35 cellular contexts compared by ENCODE assay signal in the genomic region with DNA sequence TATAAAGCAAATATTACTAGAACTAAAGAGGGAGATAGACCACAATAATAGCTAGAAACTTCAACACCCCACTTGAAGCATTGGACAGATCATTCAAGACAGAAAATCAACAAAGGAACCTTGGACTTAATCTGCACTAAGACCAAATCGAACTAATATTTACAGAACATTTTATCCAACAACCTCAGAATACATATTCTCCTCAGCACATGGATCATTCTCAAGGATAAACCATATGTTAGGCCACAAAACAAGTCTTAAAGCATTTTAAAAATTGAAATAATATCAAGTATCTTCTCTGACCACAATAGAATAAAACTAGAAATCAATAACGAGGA.
"Had no signal": no experiment of that assay in that cellular context is flagged by ENCODE, and none has a peak within 500 bp of the region (broad histone marks: within the 10 kb centered on the region; RNA-seq: fewer than 3 reads in every experiment).

No MANE protein-coding gene starts in this region.

- H3K9ac ChIP-seq: KMS-11 had no signal

- H3K27ac ChIP-seq: KMS-11 had no signal

- H3K4me3 ChIP-seq: MG63 had no signal

- H3K9me3 ChIP-seq: MG63 had no signal

- H3K36me3 ChIP-seq: MG63 had no signal

- H3K4me2 ChIP-seq: KMS-11 had no signal

- DNase-seq: Karpas-422, Kasumi-1, KBM-7, KG1, MG63, MM.1S, MV-4-11, NCI-H1048, NCI-H1092, NCI-H1092 treated with DMSO at 0.1 percent for 48 hours, NCI-H1105, NCI-H1105 treated with DMSO at 0.1 percent for 48 hours, NCI-H1417, NCI-H1417 treated with DMSO at 0.1 percent for 48 hours, NCI-H1436, NCI-H1436 treated with DMSO at 0.1 percent for 48 hours, NCI-H146, NCI-H1694, NCI-H1694 treated with DMSO at 0.1 percent for 48 hours, NCI-H187, NCI-H187 treated with DMSO at 0.1 percent for 48 hours, NCI-H1930, NCI-H2029, NCI-H2029 treated with DMSO at 0.1 percent for 48 hours, NCI-H2081, NCI-H2081 treated with DMSO at 0.1 percent for 48 hours, NCI-H2107, NCI-H2171, NCI-H2171 treated with DMSO at 0.1 percent for 48 hours, NCI-H2227 treated with DMSO at 0.1 percent for 48 hours, NCI-H226, NCI-H345, NCI-H446, NCI-H446 treated with DMSO at 0.1 percent for 48 hours had no signal
